Comparison of ENCODE assay signal across 12 cellular contexts in the genomic region with DNA sequence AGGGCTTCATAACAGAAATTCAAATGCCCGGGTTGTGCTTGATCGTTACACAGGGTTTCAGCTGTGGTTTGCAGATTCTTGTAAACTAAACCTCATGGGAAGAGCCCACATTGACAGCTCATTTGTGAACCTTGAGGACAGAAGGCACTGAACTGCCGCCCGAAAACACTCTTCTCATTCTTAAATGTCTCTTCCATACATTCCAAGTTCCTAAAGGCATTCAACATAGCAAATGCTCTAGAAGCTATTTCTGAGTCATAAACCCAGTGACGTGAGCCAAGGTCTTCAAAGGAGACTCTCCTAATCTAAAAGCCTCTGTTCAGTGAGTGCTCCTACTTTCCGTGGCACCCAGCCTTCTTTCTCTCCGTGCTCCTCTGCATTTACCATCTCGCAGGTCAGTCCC.
A peak's percentile ranks its signal among the peaks of the same experiment; 100 is the strongest.
DNase-seq lines count a peak whose midpoint lies in the region; ATAC-seq, FAIRE-seq and TF ChIP-seq lines count a peak whose summit lies in the region.
"Had no signal": no experiment of that assay in that cellular context is flagged by ENCODE, and none has a peak within 500 bp of the region (broad histone marks: within the 10 kb centered on the region; RNA-seq: fewer than 3 reads in every experiment).

No MANE protein-coding gene starts in this region.

- H3K4me3 ChIP-seq in body of pancreas (no peak overlapping the region), lower lobe of right lung (peak overlapping the region; percentile 15)

- H3K4me1 ChIP-seq in body of pancreas: peaks cover 12% of the 10 kb centered on the region
- H3K4me1 ChIP-seq in lower lobe of right lung: peaks cover 10% of the 10 kb centered on the region

- H3K27ac ChIP-seq in body of pancreas (no peak overlapping the region), lower lobe of right lung (no peak overlapping the region)
- no peak overlapping the region for H3K27ac ChIP-seq in CD4-positive, alpha-beta T cell (ENCODE audit: low read depth, low read length)
- H3K27ac ChIP-seq: thyroid gland had no signal

- peak; percentile 27 for ATAC-seq in body of pancreas
- ATAC-seq in lower lobe of right lung: peak in 1 of 2 donors; percentile 23
- ATAC-seq in CD4-positive, alpha-beta T cell (ENCODE audit: poor library complexity): no peak
- no peak for ATAC-seq in HG03521 (IDR thresholded peaks at IDR 0.05; ENCODE audit: unreplicated experiment)

- FAIRE-seq in HTR-8/SVneo (lab: Jason Lieb, UNC): no peak
- FAIRE-seq: H54 had no signal

- H3K9me3 ChIP-seq in body of pancreas: no peaks in the 10 kb centered on the region
- no peaks in the 10 kb centered on the region for H3K9me3 ChIP-seq in lower lobe of right lung
- no peaks in the 10 kb centered on the region for H3K9me3 ChIP-seq in CD4-positive, alpha-beta T cell (ENCODE audit: control insufficient read depth, low read length)
- H3K9me3 ChIP-seq: thyroid gland had no signal

- 35 to 37% methylated on average over 8 of the region's 8 CpGs for WGBS in body of pancreas, 2 donors

- DNase-seq in AG08396 (ENCODE audit: low spot score) (peak; percentile 19), HTR-8/SVneo (ENCODE audit: insufficient read length, low spot score) (peak; percentile 13), body of pancreas (no peak), lower lobe of right lung (no peak), germinal center (ENCODE audit: low spot score) (no peak), NCI-H446 treated with DMSO at 0.1 percent for 48 hours (lab: John Stamatoyannopoulos, UW) (no peak)
- no peak for DNase-seq in CD4-positive, alpha-beta T cell
- DNase-seq: NCI-H446 had no signal

- H3K27me3 ChIP-seq in body of pancreas (no peaks in the 10 kb centered on the region), lower lobe of right lung (ENCODE audit: low read depth) (no peaks in the 10 kb centered on the region)
- no peaks in the 10 kb centered on the region for H3K27me3 ChIP-seq in CD4-positive, alpha-beta T cell (ENCODE audit: control insufficient read depth, insufficient read depth, low read length)
- H3K27me3 ChIP-seq: thyroid gland had no signal

- H3K4me1 Mint-ChIP-seq in CD4-positive, alpha-beta T cell (ENCODE audit: low read depth): peaks cover 9% of the 10 kb centered on the region

- CTCF ChIA-PET in CD4-positive, alpha-beta T cell (lab: Charles Lee): no interaction called here

- H3K36me3 Mint-ChIP-seq in CD4-positive, alpha-beta T cell (ENCODE audit: low read depth): no peaks in the 10 kb centered on the region

- intact Hi-C loops in body of pancreas (cut with DNase I): loop anchor here (10.0 kb wide), 1 partner anchor 1598 kb away; no protein-coding TSS in a partner anchor
- intact Hi-C loops in lower lobe of right lung (cut with DNase I): no loop called here
- intact Hi-C loops in CD4-positive, alpha-beta T cell (cut with DNase I, micrococcal nuclease): no loop called here

- H3K9me3 Mint-ChIP-seq in CD4-positive, alpha-beta T cell: no peaks in the 10 kb centered on the region
- H3K9me3 Mint-ChIP-seq: activated T-helper 2 cell treated with anti-CD3 and anti-CD28 coated beads, Interferon-gamma antibody, Interleukin-2, Interleukin-4, amounts not matched to agents 10 μg/mL and 5 μg/mL and 100 μg/mL, durations not matched to agents 14 hours and 24 hours and 36 hours had no signal

- H3K27me3 Mint-ChIP-seq in CD4-positive, alpha-beta T cell: no peaks in the 10 kb centered on the region

- H3K36me3 ChIP-seq in body of pancreas (replicated peaks in 1 of 2; ENCODE audit: insufficient read depth in 1 of 2, low read depth in 2 of 2) (no peaks in the 10 kb centered on the region), lower lobe of right lung (no peaks in the 10 kb centered on the region)
- H3K36me3 ChIP-seq: thyroid gland had no signal

- H3K27ac Mint-ChIP-seq in CD4-positive, alpha-beta T cell: no peak overlapping the region

- TF ChIP-seq POLR2A in body of pancreas (IDR thresholded peaks at IDR 0.05): no peak

- POLR2A ChIA-PET in CD4-positive, alpha-beta T cell (lab: Charles Lee): no interaction called here

- no peak overlapping the region for H3K4me3 Mint-ChIP-seq in CD4-positive, alpha-beta T cell

- TF ChIP-seq CTCF in body of pancreas (IDR thresholded peaks at IDR 0.05): no peak
- TF ChIP-seq CTCF in lower lobe of right lung (IDR thresholded peaks at IDR 0.05): no peak
- no peak for TF ChIP-seq CTCF in CD4-positive, alpha-beta T cell (IDR thresholded peaks at IDR 0.05)

Comparison
In these comparisons a context has a peak if more than half of its experiments do, and no peak if none do; other contexts are left out.
1. DNase-seq: peak in AG08396 (single experiment) and HTR-8/SVneo (single experiment); none in body of pancreas (0 of 4), lower lobe of right lung (single experiment), germinal center (single experiment), CD4-positive, alpha-beta T cell (0 of 10) and NCI-H446 treated with DMSO at 0.1 percent for 48 hours (single experiment).